1 cellular context compared by ENCODE assay signal in the genomic region with DNA sequence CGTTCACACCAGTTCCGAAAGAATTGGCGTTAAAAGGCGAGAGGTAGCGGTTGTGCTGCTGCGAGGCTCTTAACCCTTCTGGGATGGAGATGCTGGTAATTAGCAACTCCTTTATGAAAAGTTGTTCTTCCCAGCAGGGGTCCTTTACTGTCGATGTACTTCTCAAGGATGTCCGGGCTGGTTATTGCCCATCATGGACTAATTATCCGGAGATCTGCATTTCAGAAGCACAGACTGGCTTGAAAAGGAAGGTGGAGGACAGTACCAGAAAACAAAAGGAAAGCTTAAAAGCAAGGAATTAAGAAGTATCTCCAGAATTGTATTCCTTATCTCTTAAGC.
TF ChIP-seq lines count a peak whose summit lies in the region.

No MANE protein-coding gene starts in this region.

TF ChIP-seq in SK-N-SH treated with all-trans-retinoic acid at 6 μM for 48 hours, 23 proteins besides CTCF, POLR2A, EP300 and RAD21 (continued from another document):
- TF ChIP-seq ARNTL (CRISPR knock-in tag; IDR thresholded peaks at IDR 0.05; ENCODE audit: borderline replicate concordance, low read depth) (no peak), SNAI2 (CRISPR knock-in tag; IDR thresholded peaks at IDR 0.05) (no peak), TOX (CRISPR knock-in tag; IDR thresholded peaks at IDR 0.05; ENCODE audit: borderline replicate concordance) (no peak), ISL1 (CRISPR knock-in tag; IDR thresholded peaks at IDR 0.05) (no peak), GLIS3 (CRISPR knock-in tag; IDR thresholded peaks at IDR 0.05) (no peak), ZC3H10 (CRISPR knock-in tag; IDR thresholded peaks at IDR 0.05) (no peak)
- TF ChIP-seq, protein P1, sequence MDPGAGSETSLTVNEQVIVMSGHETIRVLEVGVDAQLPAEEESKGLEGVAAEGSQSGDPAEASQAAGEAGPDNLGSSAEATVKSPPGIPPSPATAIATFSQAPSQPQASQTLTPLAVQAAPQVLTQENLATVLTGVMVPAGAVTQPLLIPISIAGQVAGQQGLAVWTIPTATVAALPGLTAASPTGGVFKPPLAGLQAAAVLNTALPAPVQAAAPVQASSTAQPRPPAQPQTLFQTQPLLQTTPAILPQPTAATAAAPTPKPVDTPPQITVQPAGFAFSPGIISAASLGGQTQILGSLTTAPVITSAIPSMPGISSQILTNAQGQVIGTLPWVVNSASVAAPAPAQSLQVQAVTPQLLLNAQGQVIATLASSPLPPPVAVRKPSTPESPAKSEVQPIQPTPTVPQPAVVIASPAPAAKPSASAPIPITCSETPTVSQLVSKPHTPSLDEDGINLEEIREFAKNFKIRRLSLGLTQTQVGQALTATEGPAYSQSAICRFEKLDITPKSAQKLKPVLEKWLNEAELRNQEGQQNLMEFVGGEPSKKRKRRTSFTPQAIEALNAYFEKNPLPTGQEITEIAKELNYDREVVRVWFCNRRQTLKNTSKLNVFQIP (CRISPR knock-in tag; IDR thresholded peaks at IDR 0.05; ENCODE audit: borderline replicate concordance, low read depth) = no peak
